10 cellular contexts compared by ENCODE assay signal in genomic region chr2:135456835-135457234, GRCh38.
"Had no signal": no experiment of that assay in that cellular context is flagged by ENCODE, and none has a peak within 500 bp of the region (broad histone marks: within the 10 kb centered on the region; RNA-seq: fewer than 3 reads in every experiment).

No MANE protein-coding gene starts in this region.

- H2AFZ ChIP-seq: GM23248, GM23338 had no signal

- H3K4me3 ChIP-seq: GM23248, GM23338, HAP-1 had no signal

- FAIRE-seq: H1 had no signal

- H3K4me1 ChIP-seq: HAP-1 had no signal

- H3K27ac ChIP-seq: GM23248 had no signal

- DNase-seq: GM23248, GOT3, H7, H9, HCEC 1CT, HFFc6 had no signal

- H3K9ac ChIP-seq: GM23248 had no signal

- H3K4me2 ChIP-seq: GM23338 had no signal

- ATAC-seq: GM23338, HCT116 had no signal

- H3K36me3 ChIP-seq: HAP-1 had no signal
